Comparison of ENCODE assay signal across 14 cellular contexts in the genomic region with DNA sequence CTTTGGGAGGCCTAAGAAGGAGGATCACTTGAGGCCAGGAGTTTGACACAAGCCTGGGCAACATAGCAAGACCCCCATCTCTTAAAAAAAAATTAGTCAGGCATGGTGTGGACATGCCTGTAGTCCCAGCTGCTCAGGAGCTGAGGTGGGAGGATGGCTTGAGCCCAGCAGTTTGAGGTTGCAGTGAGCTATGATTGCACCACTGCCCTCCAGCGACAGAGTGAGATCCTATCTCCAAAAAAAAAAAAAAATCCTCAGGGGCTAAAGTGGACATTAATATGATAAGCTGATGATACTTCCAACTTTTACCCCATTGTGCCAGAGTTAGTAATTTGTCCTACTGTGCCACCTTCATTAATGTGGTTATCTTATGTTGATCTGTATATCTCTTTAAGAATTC.
"Had no signal": no experiment of that assay in that cellular context is flagged by ENCODE, and none has a peak within 500 bp of the region (broad histone marks: within the 10 kb centered on the region; RNA-seq: fewer than 3 reads in every experiment).

No MANE protein-coding gene starts in this region.

- H3K9me3 Mint-ChIP-seq: activated naive CD8-positive, alpha-beta T cell treated with anti-CD3 and anti-CD28 coated beads for 36 hours; activated T-helper 1 cell treated with anti-CD3 and anti-CD28 coated beads, Interleukin-12 subunit alpha, Interleukin-12 subunit beta, Interleukin-2, Interleukin-4 antibody, amounts not matched to agents 30 ng/mL and 10 ng/mL and 1 ng/mL, durations not matched to agents 14 hours and 24 hours and 36 hours; naive thymus-derived CD4-positive, alpha-beta T cell had no signal

- H3K27ac ChIP-seq: body of pancreas, neutrophil, thoracic aorta, upper lobe of right lung had no signal

- H3K4me3 Mint-ChIP-seq: activated naive CD8-positive, alpha-beta T cell treated with anti-CD3 and anti-CD28 coated beads for 36 hours; activated T-helper 1 cell treated with anti-CD3 and anti-CD28 coated beads, Interleukin-12 subunit alpha, Interleukin-12 subunit beta, Interleukin-2, Interleukin-4 antibody, amounts not matched to agents 30 ng/mL and 10 ng/mL and 1 ng/mL, durations not matched to agents 14 hours and 24 hours and 36 hours; naive thymus-derived CD4-positive, alpha-beta T cell had no signal

- ATAC-seq: body of pancreas; left colon; naive thymus-derived CD4-positive, alpha-beta T cell; upper lobe of right lung had no signal

- H3K27me3 Mint-ChIP-seq: activated naive CD8-positive, alpha-beta T cell treated with anti-CD3 and anti-CD28 coated beads for 36 hours; naive thymus-derived CD4-positive, alpha-beta T cell had no signal

- H3K4me3 ChIP-seq: body of pancreas, lung, thoracic aorta, upper lobe of right lung had no signal

- DNase-seq: activated naive CD8-positive, alpha-beta T cell treated with anti-CD3 and anti-CD28 coated beads for 36 hours; amygdala; body of pancreas; caudate nucleus; erythroblast; left colon; naive thymus-derived CD4-positive, alpha-beta T cell; stimulated activated CD4-positive, alpha-beta T cell treated with anti-CD3 and anti-CD28 coated beads, Interleukin-12 subunit alpha, Interleukin-12 subunit beta, amount 100 ng/mL, for 4 hours; stimulated activated CD4-positive, alpha-beta T cell treated with anti-CD3 and anti-CD28 coated beads, Interleukin-2, amount 100 ng/mL, for 24 hours; upper lobe of right lung had no signal

- H3K9me3 ChIP-seq: body of pancreas, neutrophil, thoracic aorta, upper lobe of right lung had no signal

- H3K36me3 Mint-ChIP-seq: activated naive CD8-positive, alpha-beta T cell treated with anti-CD3 and anti-CD28 coated beads for 36 hours had no signal

- H3K27ac Mint-ChIP-seq: activated naive CD8-positive, alpha-beta T cell treated with anti-CD3 and anti-CD28 coated beads for 36 hours; activated T-helper 1 cell treated with anti-CD3 and anti-CD28 coated beads, Interleukin-12 subunit alpha, Interleukin-12 subunit beta, Interleukin-2, Interleukin-4 antibody, amounts not matched to agents 30 ng/mL and 10 ng/mL and 1 ng/mL, durations not matched to agents 14 hours and 24 hours and 36 hours; naive thymus-derived CD4-positive, alpha-beta T cell had no signal

- H3K4me1 Mint-ChIP-seq: activated naive CD8-positive, alpha-beta T cell treated with anti-CD3 and anti-CD28 coated beads for 36 hours had no signal
